ENCODE assay signal across 1 cellular context in genomic region chr7:87140271-87140748, GRCh38.
TF ChIP-seq lines count a peak whose summit lies in the region.

No MANE protein-coding gene starts in this region.

TF ChIP-seq in HepG2, 621 proteins besides CTCF, POLR2A, EP300 and RAD21 (continued from another document and continues in another):
- TF ChIP-seq, protein P1, sequence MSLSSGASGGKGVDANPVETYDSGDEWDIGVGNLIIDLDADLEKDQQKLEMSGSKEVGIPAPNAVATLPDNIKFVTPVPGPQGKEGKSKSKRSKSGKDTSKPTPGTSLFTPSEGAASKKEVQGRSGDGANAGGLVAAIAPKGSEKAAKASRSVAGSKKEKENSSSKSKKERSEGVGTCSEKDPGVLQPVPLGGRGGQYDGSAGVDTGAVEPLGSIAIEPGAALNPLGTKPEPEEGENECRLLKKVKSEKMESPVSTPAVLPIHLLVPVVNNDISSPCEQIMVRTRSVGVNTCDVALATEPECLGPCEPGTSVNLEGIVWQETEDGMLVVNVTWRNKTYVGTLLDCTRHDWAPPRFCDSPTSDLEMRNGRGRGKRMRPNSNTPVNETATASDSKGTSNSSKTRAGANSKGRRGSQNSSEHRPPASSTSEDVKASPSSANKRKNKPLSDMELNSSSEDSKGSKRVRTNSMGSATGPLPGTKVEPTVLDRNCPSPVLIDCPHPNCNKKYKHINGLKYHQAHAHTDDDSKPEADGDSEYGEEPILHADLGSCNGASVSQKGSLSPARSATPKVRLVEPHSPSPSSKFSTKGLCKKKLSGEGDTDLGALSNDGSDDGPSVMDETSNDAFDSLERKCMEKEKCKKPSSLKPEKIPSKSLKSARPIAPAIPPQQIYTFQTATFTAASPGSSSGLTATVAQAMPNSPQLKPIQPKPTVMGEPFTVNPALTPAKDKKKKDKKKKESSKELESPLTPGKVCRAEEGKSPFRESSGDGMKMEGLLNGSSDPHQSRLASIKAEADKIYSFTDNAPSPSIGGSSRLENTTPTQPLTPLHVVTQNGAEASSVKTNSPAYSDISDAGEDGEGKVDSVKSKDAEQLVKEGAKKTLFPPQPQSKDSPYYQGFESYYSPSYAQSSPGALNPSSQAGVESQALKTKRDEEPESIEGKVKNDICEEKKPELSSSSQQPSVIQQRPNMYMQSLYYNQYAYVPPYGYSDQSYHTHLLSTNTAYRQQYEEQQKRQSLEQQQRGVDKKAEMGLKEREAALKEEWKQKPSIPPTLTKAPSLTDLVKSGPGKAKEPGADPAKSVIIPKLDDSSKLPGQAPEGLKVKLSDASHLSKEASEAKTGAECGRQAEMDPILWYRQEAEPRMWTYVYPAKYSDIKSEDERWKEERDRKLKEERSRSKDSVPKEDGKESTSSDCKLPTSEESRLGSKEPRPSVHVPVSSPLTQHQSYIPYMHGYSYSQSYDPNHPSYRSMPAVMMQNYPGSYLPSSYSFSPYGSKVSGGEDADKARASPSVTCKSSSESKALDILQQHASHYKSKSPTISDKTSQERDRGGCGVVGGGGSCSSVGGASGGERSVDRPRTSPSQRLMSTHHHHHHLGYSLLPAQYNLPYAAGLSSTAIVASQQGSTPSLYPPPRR (CRISPR knock-in tag; IDR thresholded peaks at IDR 0.05; ENCODE audit: borderline replicate concordance): no peak
- TF ChIP-seq, protein P2, sequence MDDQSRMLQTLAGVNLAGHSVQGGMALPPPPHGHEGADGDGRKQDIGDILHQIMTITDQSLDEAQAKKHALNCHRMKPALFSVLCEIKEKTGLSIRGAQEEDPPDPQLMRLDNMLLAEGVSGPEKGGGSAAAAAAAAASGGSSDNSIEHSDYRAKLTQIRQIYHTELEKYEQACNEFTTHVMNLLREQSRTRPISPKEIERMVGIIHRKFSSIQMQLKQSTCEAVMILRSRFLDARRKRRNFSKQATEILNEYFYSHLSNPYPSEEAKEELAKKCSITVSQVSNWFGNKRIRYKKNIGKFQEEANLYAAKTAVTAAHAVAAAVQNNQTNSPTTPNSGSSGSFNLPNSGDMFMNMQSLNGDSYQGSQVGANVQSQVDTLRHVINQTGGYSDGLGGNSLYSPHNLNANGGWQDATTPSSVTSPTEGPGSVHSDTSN (CRISPR knock-in tag; IDR thresholded peaks at IDR 0.05; ENCODE audit: borderline replicate concordance): no peak
- TF ChIP-seq, protein P3, sequence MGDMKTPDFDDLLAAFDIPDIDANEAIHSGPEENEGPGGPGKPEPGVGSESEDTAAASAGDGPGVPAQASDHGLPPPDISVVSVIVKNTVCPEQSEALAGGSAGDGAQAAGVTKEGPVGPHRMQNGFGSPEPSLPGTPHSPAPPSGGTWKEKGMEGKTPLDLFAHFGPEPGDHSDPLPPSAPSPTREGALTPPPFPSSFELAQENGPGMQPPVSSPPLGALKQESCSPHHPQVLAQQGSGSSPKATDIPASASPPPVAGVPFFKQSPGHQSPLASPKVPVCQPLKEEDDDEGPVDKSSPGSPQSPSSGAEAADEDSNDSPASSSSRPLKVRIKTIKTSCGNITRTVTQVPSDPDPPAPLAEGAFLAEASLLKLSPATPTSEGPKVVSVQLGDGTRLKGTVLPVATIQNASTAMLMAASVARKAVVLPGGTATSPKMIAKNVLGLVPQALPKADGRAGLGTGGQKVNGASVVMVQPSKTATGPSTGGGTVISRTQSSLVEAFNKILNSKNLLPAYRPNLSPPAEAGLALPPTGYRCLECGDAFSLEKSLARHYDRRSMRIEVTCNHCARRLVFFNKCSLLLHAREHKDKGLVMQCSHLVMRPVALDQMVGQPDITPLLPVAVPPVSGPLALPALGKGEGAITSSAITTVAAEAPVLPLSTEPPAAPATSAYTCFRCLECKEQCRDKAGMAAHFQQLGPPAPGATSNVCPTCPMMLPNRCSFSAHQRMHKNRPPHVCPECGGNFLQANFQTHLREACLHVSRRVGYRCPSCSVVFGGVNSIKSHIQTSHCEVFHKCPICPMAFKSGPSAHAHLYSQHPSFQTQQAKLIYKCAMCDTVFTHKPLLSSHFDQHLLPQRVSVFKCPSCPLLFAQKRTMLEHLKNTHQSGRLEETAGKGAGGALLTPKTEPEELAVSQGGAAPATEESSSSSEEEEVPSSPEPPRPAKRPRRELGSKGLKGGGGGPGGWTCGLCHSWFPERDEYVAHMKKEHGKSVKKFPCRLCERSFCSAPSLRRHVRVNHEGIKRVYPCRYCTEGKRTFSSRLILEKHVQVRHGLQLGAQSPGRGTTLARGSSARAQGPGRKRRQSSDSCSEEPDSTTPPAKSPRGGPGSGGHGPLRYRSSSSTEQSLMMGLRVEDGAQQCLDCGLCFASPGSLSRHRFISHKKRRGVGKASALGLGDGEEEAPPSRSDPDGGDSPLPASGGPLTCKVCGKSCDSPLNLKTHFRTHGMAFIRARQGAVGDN (CRISPR knock-in tag; IDR thresholded peaks at IDR 0.05): no peak
- no peak for TF ChIP-seq SCMH1 (CRISPR knock-in tag; IDR thresholded peaks at IDR 0.05; ENCODE audit: borderline replicate concordance)
- TF ChIP-seq, protein P4, sequence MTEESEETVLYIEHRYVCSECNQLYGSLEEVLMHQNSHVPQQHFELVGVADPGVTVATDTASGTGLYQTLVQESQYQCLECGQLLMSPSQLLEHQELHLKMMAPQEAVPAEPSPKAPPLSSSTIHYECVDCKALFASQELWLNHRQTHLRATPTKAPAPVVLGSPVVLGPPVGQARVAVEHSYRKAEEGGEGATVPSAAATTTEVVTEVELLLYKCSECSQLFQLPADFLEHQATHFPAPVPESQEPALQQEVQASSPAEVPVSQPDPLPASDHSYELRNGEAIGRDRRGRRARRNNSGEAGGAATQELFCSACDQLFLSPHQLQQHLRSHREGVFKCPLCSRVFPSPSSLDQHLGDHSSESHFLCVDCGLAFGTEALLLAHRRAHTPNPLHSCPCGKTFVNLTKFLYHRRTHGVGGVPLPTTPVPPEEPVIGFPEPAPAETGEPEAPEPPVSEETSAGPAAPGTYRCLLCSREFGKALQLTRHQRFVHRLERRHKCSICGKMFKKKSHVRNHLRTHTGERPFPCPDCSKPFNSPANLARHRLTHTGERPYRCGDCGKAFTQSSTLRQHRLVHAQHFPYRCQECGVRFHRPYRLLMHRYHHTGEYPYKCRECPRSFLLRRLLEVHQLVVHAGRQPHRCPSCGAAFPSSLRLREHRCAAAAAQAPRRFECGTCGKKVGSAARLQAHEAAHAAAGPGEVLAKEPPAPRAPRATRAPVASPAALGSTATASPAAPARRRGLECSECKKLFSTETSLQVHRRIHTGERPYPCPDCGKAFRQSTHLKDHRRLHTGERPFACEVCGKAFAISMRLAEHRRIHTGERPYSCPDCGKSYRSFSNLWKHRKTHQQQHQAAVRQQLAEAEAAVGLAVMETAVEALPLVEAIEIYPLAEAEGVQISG (CRISPR knock-in tag; IDR thresholded peaks at IDR 0.05): no peak
- no peak for TF ChIP-seq ZFP37 (CRISPR knock-in tag; IDR thresholded peaks at IDR 0.05; ENCODE audit: borderline replicate concordance)
- no peak for TF ChIP-seq ZNF883 (CRISPR knock-in tag; IDR thresholded peaks at IDR 0.05; ENCODE audit: not compliant biosample characterization)
- TF ChIP-seq ZNF383 (CRISPR knock-in tag; IDR thresholded peaks at IDR 0.05; ENCODE audit: borderline replicate concordance): no peak
- no peak for TF ChIP-seq ZNF703 (CRISPR knock-in tag; IDR thresholded peaks at IDR 0.05; ENCODE audit: borderline replicate concordance)
- no peak for TF ChIP-seq ZC3H4 (CRISPR knock-in tag; IDR thresholded peaks at IDR 0.05; ENCODE audit: borderline replicate concordance)
- TF ChIP-seq, protein P5, sequence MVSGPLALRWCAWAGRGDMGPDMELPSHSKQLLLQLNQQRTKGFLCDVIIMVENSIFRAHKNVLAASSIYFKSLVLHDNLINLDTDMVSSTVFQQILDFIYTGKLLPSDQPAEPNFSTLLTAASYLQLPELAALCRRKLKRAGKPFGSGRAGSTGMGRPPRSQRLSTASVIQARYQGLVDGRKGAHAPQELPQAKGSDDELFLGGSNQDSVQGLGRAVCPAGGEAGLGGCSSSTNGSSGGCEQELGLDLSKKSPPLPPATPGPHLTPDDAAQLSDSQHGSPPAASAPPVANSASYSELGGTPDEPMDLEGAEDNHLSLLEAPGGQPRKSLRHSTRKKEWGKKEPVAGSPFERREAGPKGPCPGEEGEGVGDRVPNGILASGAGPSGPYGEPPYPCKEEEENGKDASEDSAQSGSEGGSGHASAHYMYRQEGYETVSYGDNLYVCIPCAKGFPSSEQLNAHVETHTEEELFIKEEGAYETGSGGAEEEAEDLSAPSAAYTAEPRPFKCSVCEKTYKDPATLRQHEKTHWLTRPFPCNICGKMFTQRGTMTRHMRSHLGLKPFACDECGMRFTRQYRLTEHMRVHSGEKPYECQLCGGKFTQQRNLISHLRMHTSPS (CRISPR knock-in tag; IDR thresholded peaks at IDR 0.05; ENCODE audit: low read depth): no peak
- TF ChIP-seq, protein P6, sequence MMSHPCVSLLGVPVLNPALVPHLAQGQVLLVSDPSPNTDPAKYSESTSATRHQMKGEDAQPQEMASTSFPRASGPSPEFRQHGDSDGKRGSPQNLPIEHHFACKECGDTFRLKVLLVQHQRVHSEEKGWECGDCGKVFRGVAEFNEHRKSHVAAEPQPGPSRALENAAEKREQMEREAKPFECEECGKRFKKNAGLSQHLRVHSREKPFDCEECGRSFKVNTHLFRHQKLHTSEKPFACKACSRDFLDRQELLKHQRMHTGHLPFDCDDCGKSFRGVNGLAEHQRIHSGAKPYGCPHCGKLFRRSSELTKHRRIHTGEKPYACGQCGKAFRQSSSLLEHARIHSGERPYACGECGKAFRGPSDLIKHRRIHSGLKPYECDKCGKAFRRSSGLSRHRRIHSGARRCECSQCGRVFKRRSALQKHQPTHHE (CRISPR knock-in tag; IDR thresholded peaks at IDR 0.05; ENCODE audit: borderline replicate concordance): no peak
- no peak for TF ChIP-seq CAMTA2 (CRISPR knock-in tag; IDR thresholded peaks at IDR 0.05; ENCODE audit: borderline replicate concordance)
- TF ChIP-seq ZNF576 (CRISPR knock-in tag; IDR thresholded peaks at IDR 0.05): no peak
- no peak for TF ChIP-seq ATM (IDR thresholded peaks at IDR 0.05; ENCODE audit: borderline replicate concordance)
- TF ChIP-seq RFXAP (CRISPR knock-in tag; IDR thresholded peaks at IDR 0.05; ENCODE audit: borderline replicate concordance): no peak
- no peak for TF ChIP-seq MBNL3 (CRISPR knock-in tag; conservative IDR thresholded peaks at IDR 0.05)
- TF ChIP-seq ZNF367 (CRISPR knock-in tag; IDR thresholded peaks at IDR 0.05; ENCODE audit: borderline replicate concordance): no peak
- no peak for TF ChIP-seq NR3C1 (CRISPR knock-in tag; IDR thresholded peaks at IDR 0.05)
- TF ChIP-seq ZXDC (CRISPR knock-in tag; IDR thresholded peaks at IDR 0.05): no peak
- TF ChIP-seq ZFAT (CRISPR knock-in tag; conservative IDR thresholded peaks at IDR 0.05): no peak
- TF ChIP-seq TCF12 (IDR thresholded peaks at IDR 0.05): no peak
- no peak for TF ChIP-seq TCF12 (CRISPR knock-in tag; IDR thresholded peaks at IDR 0.05)
- TF ChIP-seq ZBTB39 (CRISPR knock-in tag; IDR thresholded peaks at IDR 0.05): no peak
- TF ChIP-seq, protein P7, sequence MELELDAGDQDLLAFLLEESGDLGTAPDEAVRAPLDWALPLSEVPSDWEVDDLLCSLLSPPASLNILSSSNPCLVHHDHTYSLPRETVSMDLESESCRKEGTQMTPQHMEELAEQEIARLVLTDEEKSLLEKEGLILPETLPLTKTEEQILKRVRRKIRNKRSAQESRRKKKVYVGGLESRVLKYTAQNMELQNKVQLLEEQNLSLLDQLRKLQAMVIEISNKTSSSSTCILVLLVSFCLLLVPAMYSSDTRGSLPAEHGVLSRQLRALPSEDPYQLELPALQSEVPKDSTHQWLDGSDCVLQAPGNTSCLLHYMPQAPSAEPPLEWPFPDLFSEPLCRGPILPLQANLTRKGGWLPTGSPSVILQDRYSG (CRISPR knock-in tag; IDR thresholded peaks at IDR 0.05): no peak
- no peak for TF ChIP-seq SOX5 (CRISPR knock-in tag; IDR thresholded peaks at IDR 0.05; ENCODE audit: borderline replicate concordance)
- no peak for TF ChIP-seq SYNCRIP (IDR thresholded peaks at IDR 0.05; ENCODE audit: insufficient read depth, low read depth, low read length)
- TF ChIP-seq FOXO1 (CRISPR knock-in tag; IDR thresholded peaks at IDR 0.05): no peak
- TF ChIP-seq, protein P8, sequence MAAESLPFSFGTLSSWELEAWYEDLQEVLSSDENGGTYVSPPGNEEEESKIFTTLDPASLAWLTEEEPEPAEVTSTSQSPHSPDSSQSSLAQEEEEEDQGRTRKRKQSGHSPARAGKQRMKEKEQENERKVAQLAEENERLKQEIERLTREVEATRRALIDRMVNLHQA (CRISPR knock-in tag; IDR thresholded peaks at IDR 0.05): no peak
- no peak for TF ChIP-seq JDP2 (CRISPR knock-in tag; IDR thresholded peaks at IDR 0.05; ENCODE audit: borderline replicate concordance)
- TF ChIP-seq IRF2 (CRISPR knock-in tag; IDR thresholded peaks at IDR 0.05): no peak
- TF ChIP-seq TBX3 (IDR thresholded peaks at IDR 0.05; ENCODE audit: borderline replicate concordance): no peak
- TF ChIP-seq HNF4A (CRISPR knock-in tag; IDR thresholded peaks at IDR 0.05): peak; percentile 29; the same call in 1 of the 2 replicates
- peak in 1 of 2 experiments; percentile 77; a peak in 2 of 4 replicates for TF ChIP-seq NR2F1 (CRISPR knock-in tag; IDR thresholded peaks at IDR 0.05)
